Comparison of ENCODE assay signal across 14 cellular contexts in genomic region chr2:11687736-11688135, GRCh38. TPM values are rescaled to one million over a fixed set of nuclear protein-coding genes. Genes with fewer than 3 reads are reported as not detected.
DNase-seq lines count a peak whose midpoint lies in the region; ATAC-seq and TF ChIP-seq lines count a peak whose summit lies in the region.
"Had no signal": no experiment of that assay in that cellular context is flagged by ENCODE, and none has a peak within 500 bp of the region (broad histone marks: within the 10 kb centered on the region; RNA-seq: fewer than 3 reads in every experiment).

No MANE protein-coding gene starts in this region.

- H3K9ac ChIP-seq in BLaER1 (no peak overlapping the region), Loucy (ENCODE audit: low read depth, low read length, poor library complexity, severe bottlenecking) (peak overlapping the region; percentile 42)

- intact Hi-C loops in Caco-2 (cut with micrococcal nuclease; ENCODE audit: unreplicated experiment): loop anchor here (1.0 kb wide), 1 partner anchor 92 kb away; no protein-coding TSS in a partner anchor

- H3K27ac ChIP-seq in BLaER1: no peak overlapping the region
- H3K27ac ChIP-seq in coronary artery: peak overlapping the region; percentile 17 to 57

- TF ChIP-seq CTCF in Loucy (conservative IDR thresholded peaks at IDR 0.05; ENCODE audit: low read length) (no peak), coronary artery (IDR thresholded peaks at IDR 0.05) (no peak), Caco-2 (IDR thresholded peaks at IDR 0.05; ENCODE audit: insufficient read depth in 1 of 2, low read depth in 1 of 2, low read length in 1 of 2, severe bottlenecking in 1 of 2, unreplicated experiment in 1 of 2) (no peak)

- no peaks in the 10 kb centered on the region for H3F3A ChIP-seq in Loucy (ENCODE audit: low read depth)

- BruUV-seq in Caco-2 (replicated peaks; lab: Mats Ljungman, UMichigan): no TSS peak

- H4K20me1 ChIP-seq in BLaER1: no peaks in the 10 kb centered on the region
- no peaks in the 10 kb centered on the region for H4K20me1 ChIP-seq in Loucy (ENCODE audit: insufficient read depth, low read length, poor library complexity, severe bottlenecking)

- CTCF ChIA-PET in Caco-2 (lab: Charles Lee): interaction anchor here (0.6 to 0.7 kb wide), 3 partner anchors 92 to 555 kb away, joined by 3 to 4 read pairs (median 4); a partner anchor contains a TSS

- DNase-seq in coronary artery (ENCODE audit: low spot score) (no peak), mesenteric fat pad (ENCODE audit: low spot score) (peak; percentile 86), Caco-2 (no peak), NCI-H526 treated with DMSO at 0.1 percent for 48 hours (lab: John Stamatoyannopoulos, UW) (no peak)
- DNase-seq in naive thymus-derived CD8-positive, alpha-beta T cell: no peak

- H3K4me3 ChIP-seq in BLaER1 (no peak overlapping the region), Loucy (ENCODE audit: low read length, poor library complexity, severe bottlenecking) (peak overlapping the region; percentile 62), coronary artery (peak overlapping the region; percentile 58), Caco-2 (ENCODE audit: low read depth, low read length) (no peak overlapping the region)

- ATAC-seq in naive thymus-derived CD8-positive, alpha-beta T cell: no peak
- ATAC-seq in HG03439 (IDR thresholded peaks at IDR 0.05; ENCODE audit: unreplicated experiment): no peak

- H3K4me1 Mint-ChIP-seq in naive thymus-derived CD8-positive, alpha-beta T cell: peaks cover 6 to 13% (median 10%) of the 10 kb centered on the region in 4 donors
- no peaks in the 10 kb centered on the region for H3K4me1 Mint-ChIP-seq in Caco-2 (ENCODE audit: low read depth, unreplicated experiment)

- H3K27ac Mint-ChIP-seq in naive thymus-derived CD8-positive, alpha-beta T cell: no peak overlapping the region
- H3K27ac Mint-ChIP-seq in Caco-2 (ENCODE audit: unreplicated experiment): no peak overlapping the region
- H3K27ac Mint-ChIP-seq: activated B cell treated with CpG ODN at 0.5 μM for 24 hours, progenitor cell of endocrine pancreas had no signal

- H3K4me2 ChIP-seq in BLaER1: peak overlapping the region; percentile 61; the same call in 1 of the 2 replicates
- H3K4me2 ChIP-seq in Loucy (ENCODE audit: low read depth, low read length, poor library complexity, severe bottlenecking): peak overlapping the region; percentile 80

- peaks cover 0 to 19% (median 10%) of the 10 kb centered on the region in 5 donors for H3K27me3 Mint-ChIP-seq in naive thymus-derived CD8-positive, alpha-beta T cell
- peaks cover 10% of the 10 kb centered on the region for H3K27me3 Mint-ChIP-seq in Caco-2 (ENCODE audit: insufficient read depth, unreplicated experiment)

- H3K79me2 ChIP-seq in Loucy (ENCODE audit: insufficient read depth, low read length): no peaks in the 10 kb centered on the region

- H3K27me3 ChIP-seq in BLaER1 (no peaks in the 10 kb centered on the region), Loucy (ENCODE audit: insufficient read depth, low read length, poor library complexity, severe bottlenecking) (no peaks in the 10 kb centered on the region), Caco-2 (replicated peaks; ENCODE audit: control insufficient read depth, insufficient read depth, low read length) (no peaks in the 10 kb centered on the region)
- H3K27me3 ChIP-seq: adrenal gland, MG63 had no signal

- H3K4me1 ChIP-seq in BLaER1 (peaks cover 11% of the 10 kb centered on the region), Loucy (ENCODE audit: insufficient read depth, low read length, poor library complexity, severe bottlenecking) (peaks cover 7% of the 10 kb centered on the region), Caco-2 (no peaks in the 10 kb centered on the region)

- H3K9me2 ChIP-seq in Loucy (replicated peaks; ENCODE audit: low read depth, low read length): no peaks in the 10 kb centered on the region

- no peaks in the 10 kb centered on the region for H3K36me3 ChIP-seq in BLaER1
- H3K36me3 ChIP-seq in Loucy (ENCODE audit: insufficient read depth, low read length): no peaks in the 10 kb centered on the region
- no peaks in the 10 kb centered on the region for H3K36me3 ChIP-seq in Caco-2 (ENCODE audit: control insufficient read depth, insufficient read depth, low read length)
- H3K36me3 ChIP-seq: adrenal gland, MG63 had no signal

- POLR2A ChIA-PET in naive thymus-derived CD8-positive, alpha-beta T cell (lab: Charles Lee): no interaction called here
- POLR2A ChIA-PET in Caco-2 (lab: Charles Lee): no interaction called here

- H3K9me3 ChIP-seq in BLaER1 (no peaks in the 10 kb centered on the region), Loucy (ENCODE audit: insufficient read depth, low read depth, low read length) (no peaks in the 10 kb centered on the region), Caco-2 (no peaks in the 10 kb centered on the region)
- H3K9me3 ChIP-seq: adrenal gland, MG63 had no signal

- peak overlapping the region; percentile 84 for H2AFZ ChIP-seq in Loucy (ENCODE audit: low read length)

- H3K9me3 Mint-ChIP-seq in naive thymus-derived CD8-positive, alpha-beta T cell: no peaks in the 10 kb centered on the region
- H3K9me3 Mint-ChIP-seq in Caco-2 (ENCODE audit: unreplicated experiment): no peaks in the 10 kb centered on the region
- H3K9me3 Mint-ChIP-seq: activated B cell treated with CpG ODN at 0.5 μM for 24 hours had no signal

- no peak overlapping the region for H3K4me3 Mint-ChIP-seq in naive thymus-derived CD8-positive, alpha-beta T cell
- no peak overlapping the region for H3K4me3 Mint-ChIP-seq in Caco-2 (ENCODE audit: unreplicated experiment)

- H3K36me3 Mint-ChIP-seq in naive thymus-derived CD8-positive, alpha-beta T cell: no peaks in the 10 kb centered on the region
- no peaks in the 10 kb centered on the region for H3K36me3 Mint-ChIP-seq in Caco-2 (ENCODE audit: insufficient read depth, unreplicated experiment)

RNA-seq across cellular contexts. Expression of gene NTSR2, which starts 17.7 kb away (rescaled TPM):
- total RNA-seq in mesenteric fat pad (not detected), Caco-2 (2022) (not detected in 2 replicates)
- not detected for total RNA-seq in naive thymus-derived CD8-positive, alpha-beta T cell
- not detected for polyA plus RNA-seq in naive thymus-derived CD8-positive, alpha-beta T cell
- total RNA-seq: activated B cell treated with CpG ODN at 0.5 μM for 24 hours, dermis blood vessel endothelial cell, progenitor cell of endocrine pancreas, ureter had no signal

RNA-seq across cellular contexts. Expression of gene LPIN1, which starts 58.7 kb away (rescaled TPM):
- total RNA-seq in mesenteric fat pad (198 TPM), Caco-2 (2022) (12.5 and 14.2 TPM in 2 replicates)
- 10 to 100 TPM; 76.1 to 82.4 TPM for total RNA-seq in naive thymus-derived CD8-positive, alpha-beta T cell
- polyA plus RNA-seq in naive thymus-derived CD8-positive, alpha-beta T cell: 10 to 100 TPM; 15.7 to 27.5 (median 19.9) TPM

Comparison
In these comparisons a context has a peak if more than half of its experiments do, and no peak if none do; other contexts are left out.
1. H3K4me3 ChIP-seq: peak in Loucy (single experiment) and coronary artery (single experiment); none in BLaER1 (single experiment) and Caco-2 (single experiment).